In genomic region chr10:86967481-86967941, GRCh38 we compare ENCODE assay signal across 9 cellular contexts. TPM values are rescaled to one million over a fixed set of nuclear protein-coding genes. Genes with fewer than 3 reads are reported as not detected.
A peak's percentile ranks its signal among the peaks of the same experiment; 100 is the strongest.
DNase-seq lines count a peak whose midpoint lies in the region; ATAC-seq and TF ChIP-seq lines count a peak whose summit lies in the region.
"Had no signal": no experiment of that assay in that cellular context is flagged by ENCODE, and none has a peak within 500 bp of the region (broad histone marks: within the 10 kb centered on the region; RNA-seq: fewer than 3 reads in every experiment).

No MANE protein-coding gene starts in this region.

- ATAC-seq in GM19328 (IDR thresholded peaks at IDR 0.05; ENCODE audit: unreplicated experiment) = no peak

- no peaks in the 10 kb centered on the region for H3K27me3 Mint-ChIP-seq in osteocyte (ENCODE audit: unreplicated experiment)

- peak overlapping the region; percentile 94 to 99 (median 99) for H3K27ac ChIP-seq in esophagus muscularis mucosa (replicated peaks in 1 of 4)

- H3K27ac Mint-ChIP-seq in osteocyte (ENCODE audit: unreplicated experiment) = no peak overlapping the region
- H3K27ac Mint-ChIP-seq: T-helper 1 cell treated with Interleukin-12 subunit alpha and Interleukin-12 subunit beta and Interleukin-4 antibody, amounts not matched to agents 30 μg/mL and 1 μg/mL, for 36 hours had no signal

- WGBS in esophagus muscularis mucosa = 77% methylated on average over 5 of the region's 7 CpGs

- no peak for TF ChIP-seq EP300 in esophagus muscularis mucosa (IDR thresholded peaks at IDR 0.05)

- H3K36me3 ChIP-seq in esophagus muscularis mucosa = no peaks in the 10 kb centered on the region

- H3K4me1 Mint-ChIP-seq in osteocyte (ENCODE audit: unreplicated experiment) = peaks cover 37% of the 10 kb centered on the region

- peak overlapping the region in 3 of 4 donors; percentile 69 to 79 (median 78) for H3K4me3 ChIP-seq in esophagus muscularis mucosa

- H3K9me3 Mint-ChIP-seq in osteocyte (ENCODE audit: unreplicated experiment) = no peaks in the 10 kb centered on the region
- H3K9me3 Mint-ChIP-seq: T-helper 1 cell treated with Interleukin-12 subunit alpha and Interleukin-12 subunit beta and Interleukin-4 antibody, amounts not matched to agents 30 μg/mL and 1 μg/mL, for 36 hours had no signal

- peak; percentile 1 for DNase-seq in stimulated activated CD4-positive, alpha-beta T cell treated with anti-CD3 and anti-CD28 coated beads, Interleukin-4, amount 100 ng/mL, for 24 hours
- no peak for DNase-seq in stimulated activated CD4-positive, alpha-beta T cell treated with anti-CD3 and anti-CD28 coated beads, Interleukin-15, amount 100 ng/mL, for 24 hours
- DNase-seq in esophagus muscularis mucosa (ENCODE audit: extremely low spot score) (peak; percentile 70), osteocyte (ENCODE audit: extremely low spot score, unreplicated experiment) (peak; percentile 82), RKO (ENCODE audit: low spot score) (no peak), occipital lobe (lab: John Stamatoyannopoulos, UW) (no peak), COLO829 (ENCODE audit: low spot score) (no peak)

- no peak overlapping the region for H3K4me3 Mint-ChIP-seq in osteocyte (ENCODE audit: unreplicated experiment)
- H3K4me3 Mint-ChIP-seq: T-helper 1 cell treated with Interleukin-12 subunit alpha and Interleukin-12 subunit beta and Interleukin-4 antibody, amounts not matched to agents 30 μg/mL and 1 μg/mL, for 36 hours had no signal

- intact Hi-C loops in esophagus muscularis mucosa (cut with DNase I) = no loop called here

- H3K4me1 ChIP-seq in esophagus muscularis mucosa = peaks cover 55 to 80% (median 74%) of the 10 kb centered on the region in 4 donors

- TF ChIP-seq POLR2A in esophagus muscularis mucosa (IDR thresholded peaks at IDR 0.05; ENCODE audit: low read depth) = no peak

- no peak for TF ChIP-seq CTCF in esophagus muscularis mucosa (IDR thresholded peaks at IDR 0.05)
- no peak for TF ChIP-seq CTCF in osteocyte (IDR thresholded peaks at IDR 0.05)

- no peaks in the 10 kb centered on the region for H3K27me3 ChIP-seq in esophagus muscularis mucosa

- H3K9me3 ChIP-seq in esophagus muscularis mucosa = no peaks in the 10 kb centered on the region

- H3K36me3 Mint-ChIP-seq in osteocyte (ENCODE audit: unreplicated experiment) = no peaks in the 10 kb centered on the region

RNA-seq across cellular contexts. Expression of gene ADIRF, which starts 0.8 kb away (rescaled TPM):
- total RNA-seq in esophagus muscularis mucosa (100 to 1,000 TPM in 1 of 4 donors, 10 to 100 TPM in 3; 59.4 to 119 (median 84.8) TPM), osteocyte (not detected in 2 replicates), occipital lobe (not detected)

RNA-seq across cellular contexts. Expression of gene SNCG, which starts 9.1 kb away (rescaled TPM):
- total RNA-seq in esophagus muscularis mucosa (10 to 100 TPM; 13.3 to 41.6 (median 30.6) TPM), osteocyte (0.73 TPM in 1 of 2 replicates, not detected in the other), occipital lobe (2.7 TPM)

RNA-seq across cellular contexts. Expression of gene MMRN2, which starts 10.1 kb away (rescaled TPM):
- 10 to 100 TPM; 24.9 to 85.9 (median 56.3) TPM for total RNA-seq in esophagus muscularis mucosa
- 0.57 TPM in 1 of 2 replicates, not detected in the other for total RNA-seq in osteocyte
- total RNA-seq in occipital lobe = 4.8 TPM

RNA-seq across cellular contexts. Expression of gene FAM25A, which starts 52.6 kb away (rescaled TPM):
- total RNA-seq in esophagus muscularis mucosa (not detected), osteocyte (not detected in 2 replicates), occipital lobe (not detected)

Comparison
In these comparisons a context has a peak if more than half of its experiments do, and no peak if none do; other contexts are left out.
1. DNase-seq: peak in stimulated activated CD4-positive, alpha-beta T cell treated with anti-CD3 and anti-CD28 coated beads, Interleukin-4, amount 100 ng/mL, for 24 hours (single experiment), esophagus muscularis mucosa (single experiment) and osteocyte (single experiment); none in stimulated activated CD4-positive, alpha-beta T cell treated with anti-CD3 and anti-CD28 coated beads, Interleukin-15, amount 100 ng/mL, for 24 hours (single experiment), RKO (single experiment), occipital lobe (single experiment) and COLO829 (single experiment).
2. RNA of gene ADIRF, which starts 0.8 kb away (total RNA-seq): 59.4 to 119 TPM in esophagus muscularis mucosa; not detected in osteocyte and not detected in occipital lobe (single experiment); every median in the first group is over 10 times any median in the second.